8 cellular contexts compared by ENCODE assay signal in the genomic region with DNA sequence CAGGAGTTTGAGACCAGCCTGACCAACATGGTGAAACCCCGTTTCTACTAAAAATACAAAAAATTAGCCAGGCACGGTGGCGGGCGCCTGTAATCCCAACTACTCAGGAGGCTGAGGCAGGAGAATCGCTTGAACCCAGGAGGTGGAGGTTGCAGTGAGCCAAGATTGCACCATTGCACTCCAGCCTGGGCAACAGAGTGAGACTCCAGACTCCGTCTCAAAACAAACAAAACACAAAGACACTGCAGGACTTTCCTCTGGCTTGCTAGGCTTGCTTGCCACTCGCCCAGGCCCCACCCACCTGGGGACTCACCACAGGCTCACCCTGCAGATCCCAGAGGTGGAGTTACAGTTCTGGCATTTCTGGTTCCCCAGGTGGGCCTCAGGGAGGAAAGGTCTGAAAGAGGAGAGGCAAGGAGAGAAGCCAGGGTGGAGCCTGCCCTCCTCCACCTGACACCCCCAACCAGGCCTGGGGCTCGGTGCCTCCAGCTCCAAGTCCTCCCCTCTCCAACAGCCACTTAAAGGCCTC.
DNase-seq lines count a peak whose midpoint lies in the region; ATAC-seq and TF ChIP-seq lines count a peak whose summit lies in the region.
"Not testable (repeated sequence)": the region's sequence is repeated elsewhere in the genome, so short reads cannot be mapped to it uniquely, and the experiment has no call there.

No MANE protein-coding gene starts in this region.

- DNase-seq in HCT116 (ENCODE audit: low read depth, low spot score); NT2/D1 (ENCODE audit: low read depth, low spot score); activated CD4-positive, alpha-beta T cell treated with anti-CD3 and anti-CD28 coated beads, Interleukin-2, amount 10 ng/mL, durations not matched to agents 7 days and 5 days: not testable (repeated sequence)
- peak in 2 of 3 experiments; percentile 44 to 54 for DNase-seq in NCI-H1417 (lab: John Stamatoyannopoulos, UW)
- DNase-seq in endodermal cell, result peak; percentile 64
- DNase-seq in kidney tubule cell (ENCODE audit: low spot score), result peak; percentile 70
- DNase-seq in prostate gland (ENCODE audit: low spot score), result peak; percentile 61
- peak; percentile 73 for DNase-seq in ureter (ENCODE audit: low spot score)

- not testable (repeated sequence) for H3K4me3 Mint-ChIP-seq in activated CD4-positive, alpha-beta T cell treated with anti-CD3 and anti-CD28 coated beads, Interleukin-2, amount 10 ng/mL, durations not matched to agents 7 days and 5 days; endodermal cell

- ATAC-seq in HCT116, result peak; percentile 20; the same call in 1 of the 2 replicates

- WGBS in endodermal cell (ENCODE audit: insufficient coverage in 1 of 2, insufficient read length in 1 of 2), 2 experiments, result 85 to 95% methylated on average over 4 to 7 of the region's 8 CpGs
- WGBS in prostate gland, result 64% methylated on average over 8 of the region's 8 CpGs

- TF ChIP-seq CTCF in HCT116 (IDR thresholded peaks at IDR 0.05 in 2 of 3, conservative IDR thresholded peaks at IDR 0.05 in 1 of 3; ENCODE audit: borderline replicate concordance in 1 of 3, insufficient read depth in 1 of 3, low read depth in 2 of 3, low read length in 2 of 3); endodermal cell (conservative IDR thresholded peaks at IDR 0.05); prostate gland (IDR thresholded peaks at IDR 0.05): not testable (repeated sequence)

- not testable (repeated sequence) for H3K36me3 Mint-ChIP-seq in activated CD4-positive, alpha-beta T cell treated with anti-CD3 and anti-CD28 coated beads, Interleukin-2, amount 10 ng/mL, durations not matched to agents 7 days and 5 days (ENCODE audit: low read depth); endodermal cell (ENCODE audit: low read depth)

- H3K79me2 ChIP-seq in HCT116 (ENCODE audit: insufficient read depth, low read length), result not testable (repeated sequence)

- H3K27me3 Mint-ChIP-seq in activated CD4-positive, alpha-beta T cell treated with anti-CD3 and anti-CD28 coated beads, Interleukin-2, amount 10 ng/mL, durations not matched to agents 7 days and 5 days; endodermal cell (ENCODE audit: insufficient read depth): not testable (repeated sequence)

- peak overlapping the region in 1 of 2 experiments; percentile 12; a peak in 1 of 4 replicates for H3K4me3 ChIP-seq in HCT116 (replicated peaks in 1 of 2; ENCODE audit: low read depth in 1 of 2, low read length in 2 of 2)
- not testable (repeated sequence) for H3K4me3 ChIP-seq in NT2/D1 (ENCODE audit: insufficient read length, low read depth); endodermal cell (ENCODE audit: low read length); prostate gland

- H3K4me2 ChIP-seq in HCT116 (ENCODE audit: low read length), result peak overlapping the region; percentile 64

- peak overlapping the region; percentile 72 for H3K27ac ChIP-seq in HCT116 (ENCODE audit: low read depth, low read length)
- not testable (repeated sequence) for H3K27ac ChIP-seq in endodermal cell (ENCODE audit: low read depth, low read length); prostate gland

- H3K9ac ChIP-seq in HCT116 (ENCODE audit: low read length) (peak overlapping the region; percentile 46), NT2/D1 (ENCODE audit: insufficient read length, low read depth) (peak overlapping the region; percentile 39)
- H3K9ac ChIP-seq in endodermal cell (ENCODE audit: extremely low read depth, low read length, poor library complexity, severe bottlenecking), result not testable (repeated sequence)

- peaks cover 71% of the 10 kb centered on the region for H3K4me1 Mint-ChIP-seq in activated CD4-positive, alpha-beta T cell treated with anti-CD3 and anti-CD28 coated beads, Interleukin-2, amount 10 ng/mL, durations not matched to agents 7 days and 5 days
- peaks cover 24% of the 10 kb centered on the region for H3K4me1 Mint-ChIP-seq in endodermal cell

- TF ChIP-seq RAD21 in HCT116 (IDR thresholded peaks at IDR 0.05; ENCODE audit: low read depth), result not testable (repeated sequence)

- H3K9me3 ChIP-seq in HCT116 (ENCODE audit: control insufficient read depth in 1 of 2, insufficient read depth in 1 of 2, low read depth in 1 of 2, low read length in 2 of 2); NT2/D1 (ENCODE audit: insufficient read depth, low read length); endodermal cell (ENCODE audit: control insufficient read depth, low read length); prostate gland: not testable (repeated sequence)

- not testable (repeated sequence) for H3K27me3 ChIP-seq in HCT116 (ENCODE audit: insufficient read depth, low read length); NT2/D1 (ENCODE audit: insufficient read depth, insufficient read length); endodermal cell (ENCODE audit: control insufficient read depth, insufficient read depth, low read length, poor library complexity, severe bottlenecking); prostate gland (replicated peaks; ENCODE audit: insufficient read depth)

- RAD21 ChIA-PET in HCT116 (lab: Charles Lee; ENCODE audit: low non-redundant PET in 1 of 2, low total read pairs in 2 of 2, uncharacterized antibody in 2 of 2, unreplicated experiment in 2 of 2), result interaction anchor here (0.6 to 2.4 kb wide), 6 partner anchors 38 to 153 kb away, joined by 3 to 10 read pairs (median 8); no protein-coding TSS in a partner anchor

- not testable (repeated sequence) for H3K9me3 Mint-ChIP-seq in activated CD4-positive, alpha-beta T cell treated with anti-CD3 and anti-CD28 coated beads, Interleukin-2, amount 10 ng/mL, durations not matched to agents 7 days and 5 days; endodermal cell

- H3K4me1 ChIP-seq in HCT116 (ENCODE audit: control insufficient read depth in 1 of 2, insufficient read depth in 2 of 2, low read length in 2 of 2), result peaks cover 70 to 75% of the 10 kb centered on the region in 2 experiments
- H3K4me1 ChIP-seq in NT2/D1 (ENCODE audit: insufficient read depth, insufficient read length), result peaks cover 29% of the 10 kb centered on the region
- H3K4me1 ChIP-seq in endodermal cell (ENCODE audit: control insufficient read depth, insufficient read depth, low read length), result peaks cover 13% of the 10 kb centered on the region
- H3K4me1 ChIP-seq in prostate gland (replicated peaks), result peaks cover 32% of the 10 kb centered on the region

- POLR2A ChIA-PET in HCT116 (lab: Charles Lee), result interaction anchor here (1.0 to 2.5 kb wide), 2 partner anchors 39 to 110 kb away, joined by 3 to 8 read pairs; no protein-coding TSS in a partner anchor
- POLR2A ChIA-PET in activated CD4-positive, alpha-beta T cell treated with anti-CD3 and anti-CD28 coated beads, Interleukin-2, amount 10 ng/mL, durations not matched to agents 7 days and 5 days (lab: Charles Lee), result not testable (repeated sequence)

- H3K36me3 ChIP-seq in HCT116 (ENCODE audit: control insufficient read depth in 1 of 2, insufficient read depth in 2 of 2, low read length in 2 of 2); NT2/D1 (ENCODE audit: insufficient read depth, insufficient read length, low read length); endodermal cell (ENCODE audit: control insufficient read depth, insufficient read depth, low read length); prostate gland: not testable (repeated sequence)

- intact Hi-C loops in HCT116 (cut with micrococcal nuclease), result loop anchor here (10.0 kb wide), 1 partner anchor 110 kb away; the partner anchor contains the start of gene IRF2BPL
- intact Hi-C loops in prostate gland (cut with DNase I), result loop anchor here (5.0 kb wide), 1 partner anchor 153 kb away; no protein-coding TSS in a partner anchor

- H4K20me1 ChIP-seq in HCT116 (ENCODE audit: insufficient read depth), result not testable (repeated sequence)

- BruUV-seq in HCT116 (replicated peaks; lab: Mats Ljungman, UMichigan), result not testable (repeated sequence)

- H3K9me2 ChIP-seq in HCT116 (ENCODE audit: insufficient read depth), result not testable (repeated sequence)

- not testable (repeated sequence) for H2AFZ ChIP-seq in HCT116 (ENCODE audit: low read depth, low read length, poor library complexity, severe bottlenecking)

- H3K27ac Mint-ChIP-seq in activated CD4-positive, alpha-beta T cell treated with anti-CD3 and anti-CD28 coated beads, Interleukin-2, amount 10 ng/mL, durations not matched to agents 7 days and 5 days, result peak overlapping the region; percentile 81
- not testable (repeated sequence) for H3K27ac Mint-ChIP-seq in endodermal cell

- not testable (repeated sequence) for TF ChIP-seq POLR2A in HCT116 (IDR thresholded peaks at IDR 0.05; ENCODE audit: borderline replicate concordance, extremely low read depth, insufficient read depth, insufficient read length); prostate gland (IDR thresholded peaks at IDR 0.05)

- CTCF ChIA-PET in HCT116 (lab: Charles Lee), result interaction anchor here (0.6 to 4.3 kb wide), 13 partner anchors 10 to 156 kb away, joined by 3 to 24 read pairs (median 8); no protein-coding TSS in a partner anchor
- CTCF ChIA-PET in activated CD4-positive, alpha-beta T cell treated with anti-CD3 and anti-CD28 coated beads, Interleukin-2, amount 10 ng/mL, durations not matched to agents 7 days and 5 days (lab: Charles Lee), result interaction anchor here (0.6 to 4.5 kb wide), 15 partner anchors 8 to 407 kb away, joined by 3 to 33 read pairs (median 9); partner anchors contain the start of gene GSTZ1

TF ChIP-seq in HCT116, 20 proteins besides CTCF, POLR2A, EP300 and RAD21:
- TF ChIP-seq POLR2AphosphoS5 (IDR thresholded peaks at IDR 0.05; ENCODE audit: low read depth, low read length), result peak; percentile 33; the same call in 1 of the 2 replicates
